ENCODE assay signal across 1 cellular context in genomic region chrX:104113237-104113965, GRCh38.
TF ChIP-seq lines count a peak whose summit lies in the region.

No MANE protein-coding gene starts in this region.

TF ChIP-seq in HepG2, 621 proteins besides CTCF, POLR2A, EP300 and RAD21:
- TF ChIP-seq STAG1 (CRISPR knock-in tag; IDR thresholded peaks at IDR 0.05) = peak; percentile 30
- no peak for TF ChIP-seq NR1H2 (CRISPR knock-in tag; IDR thresholded peaks at IDR 0.05; ENCODE audit: borderline replicate concordance, low read depth)
- no peak for TF ChIP-seq MXD4 (CRISPR knock-in tag; IDR thresholded peaks at IDR 0.05)
- no peak for TF ChIP-seq SIX4 (CRISPR knock-in tag; IDR thresholded peaks at IDR 0.05)
- TF ChIP-seq PRMT3 (CRISPR knock-in tag; IDR thresholded peaks at IDR 0.05; ENCODE audit: borderline replicate concordance, low read depth) = no peak
